ENCODE assay signal across 20 cellular contexts in genomic region chr12:79841878-79842265, GRCh38.
DNase-seq lines count a peak whose midpoint lies in the region; ATAC-seq, FAIRE-seq and TF ChIP-seq lines count a peak whose summit lies in the region.
"Had no signal": no experiment of that assay in that cellular context is flagged by ENCODE, and none has a peak within 500 bp of the region (broad histone marks: within the 10 kb centered on the region; RNA-seq: fewer than 3 reads in every experiment).

No MANE protein-coding gene starts in this region.

- H3K27me3 ChIP-seq in CD8-positive, alpha-beta T cell (ENCODE audit: insufficient read depth, low read length), result no peaks in the 10 kb centered on the region
- H3K27me3 ChIP-seq in astrocyte (ENCODE audit: insufficient read depth, low read length), result no peaks in the 10 kb centered on the region
- H3K27me3 ChIP-seq: breast epithelium had no signal

- no peak overlapping the region for H3K4me2 ChIP-seq in astrocyte (ENCODE audit: low read length)

- H3K9ac ChIP-seq in astrocyte (ENCODE audit: low read length), result no peak overlapping the region

- peak overlapping the region; percentile 39 for H3K27ac Mint-ChIP-seq in CD8-positive, alpha-beta T cell
- H3K27ac Mint-ChIP-seq in astrocyte (ENCODE audit: unreplicated experiment), result peak overlapping the region; percentile 8
- peak overlapping the region; percentile 64 to 72 for H3K27ac Mint-ChIP-seq in natural killer cell
- H3K27ac Mint-ChIP-seq: progenitor cell of endocrine pancreas; stimulated activated naive B cell treated with anti-CD40 and anti-IgM and Interleukin-4, amounts not matched to agents 10 μg/mL and 1 μg/mL and 100 μg/mL, for 72 hours had no signal

- H3K9me3 ChIP-seq in CD8-positive, alpha-beta T cell (ENCODE audit: low read length), result no peaks in the 10 kb centered on the region
- H3K9me3 ChIP-seq in astrocyte (ENCODE audit: insufficient read depth, low read depth, low read length), result peaks cover 10% of the 10 kb centered on the region

- FAIRE-seq in astrocyte (lab: Jason Lieb, UNC), result no peak

- POLR2A ChIA-PET in CD8-positive, alpha-beta T cell (lab: Charles Lee), result interaction anchor here (0.6 kb wide), 1 partner anchor 255 kb away, joined by 3 read pairs; no protein-coding TSS in a partner anchor
- POLR2A ChIA-PET in RWPE1 (lab: Yijun Ruan, JAX; ENCODE audit: low non-redundant PET), result no interaction called here

- H3K36me3 ChIP-seq in CD8-positive, alpha-beta T cell (ENCODE audit: insufficient read depth, low read length), result peaks cover 14% of the 10 kb centered on the region
- peaks cover 16% of the 10 kb centered on the region for H3K36me3 ChIP-seq in astrocyte (ENCODE audit: insufficient read depth, low read length)
- H3K36me3 ChIP-seq: breast epithelium had no signal

- peaks cover 67% of the 10 kb centered on the region for H3K36me3 Mint-ChIP-seq in CD8-positive, alpha-beta T cell
- H3K36me3 Mint-ChIP-seq in astrocyte (ENCODE audit: low read depth, unreplicated experiment) (peaks cover 23% of the 10 kb centered on the region), natural killer cell (peaks cover 16% of the 10 kb centered on the region)

- peaks cover 53% of the 10 kb centered on the region for H4K20me1 ChIP-seq in astrocyte (ENCODE audit: insufficient read depth, low read length)

- no peaks in the 10 kb centered on the region for H3K27me3 Mint-ChIP-seq in CD8-positive, alpha-beta T cell (ENCODE audit: low read depth)
- H3K27me3 Mint-ChIP-seq in astrocyte (ENCODE audit: low read depth, unreplicated experiment) (no peaks in the 10 kb centered on the region), natural killer cell (ENCODE audit: low read depth in 2 of 2) (no peaks in the 10 kb centered on the region)
- H3K27me3 Mint-ChIP-seq: progenitor cell of endocrine pancreas; stimulated activated naive B cell treated with anti-CD40 and anti-IgM and Interleukin-4, amounts not matched to agents 10 μg/mL and 1 μg/mL and 100 μg/mL, for 72 hours had no signal

- H3K4me3 Mint-ChIP-seq in CD8-positive, alpha-beta T cell, result no peak overlapping the region
- H3K4me3 Mint-ChIP-seq in astrocyte (ENCODE audit: unreplicated experiment), result no peak overlapping the region
- peak overlapping the region; percentile 2 for H3K4me3 Mint-ChIP-seq in natural killer cell
- H3K4me3 Mint-ChIP-seq: neural crest cell; stimulated activated naive B cell treated with anti-CD40 and anti-IgM and Interleukin-4, amounts not matched to agents 10 μg/mL and 1 μg/mL and 100 μg/mL, for 72 hours had no signal

- DNase-seq in CD8-positive, alpha-beta T cell, result no peak
- no peak for DNase-seq in astrocyte (ENCODE audit: low read depth)
- no peak for DNase-seq in natural killer cell
- DNase-seq in RWPE1 (ENCODE audit: low spot score), result no peak
- no peak for DNase-seq in NCI-H2227 treated with DMSO at 0.1 percent for 48 hours (lab: John Stamatoyannopoulos, UW)
- no peak for DNase-seq in D341Med (ENCODE audit: low spot score)
- DNase-seq: activated CD4-positive, alpha-beta T cell treated with anti-CD3 and anti-CD28 coated beads for 48 hours; activated gamma-delta T cell treated with Interleukin-2 at 50 U/mL for 16 hours; cortex of kidney; head of caudate nucleus; left colon; NCI-H1105 treated with DMSO at 0.1 percent for 48 hours; NCI-H2081 treated with DMSO at 0.1 percent for 48 hours; NCI-H446 treated with DMSO at 0.1 percent for 48 hours; SIG-M5; stimulated activated naive B cell treated with anti-CD40 and anti-IgM and Interleukin-4, amounts not matched to agents 10 μg/mL and 1 μg/mL and 100 μg/mL, for 72 hours had no signal

- peaks cover 51% of the 10 kb centered on the region for H3K4me1 Mint-ChIP-seq in CD8-positive, alpha-beta T cell (ENCODE audit: low read depth)
- H3K4me1 Mint-ChIP-seq in astrocyte (ENCODE audit: low read depth, unreplicated experiment) (peaks cover 21% of the 10 kb centered on the region), natural killer cell (peaks cover 57 to 60% of the 10 kb centered on the region in 2 donors)
- H3K4me1 Mint-ChIP-seq: stimulated activated naive B cell treated with anti-CD40 and anti-IgM and Interleukin-4, amounts not matched to agents 10 μg/mL and 1 μg/mL and 100 μg/mL, for 72 hours had no signal

- peaks cover 18% of the 10 kb centered on the region for H3K9me3 Mint-ChIP-seq in CD8-positive, alpha-beta T cell
- H3K9me3 Mint-ChIP-seq in astrocyte (ENCODE audit: unreplicated experiment) (peaks cover 12% of the 10 kb centered on the region), natural killer cell (no peaks in the 10 kb centered on the region)

- intact Hi-C loops in CD8-positive, alpha-beta T cell (cut with DNase I, micrococcal nuclease), result no loop called here
- intact Hi-C loops in natural killer cell (cut with micrococcal nuclease), result no loop called here

- no peak overlapping the region for H3K4me3 ChIP-seq in CD8-positive, alpha-beta T cell (ENCODE audit: low read depth, low read length)
- no peak overlapping the region for H3K4me3 ChIP-seq in astrocyte (ENCODE audit: insufficient read depth, low read depth, low read length)
- H3K4me3 ChIP-seq: breast epithelium had no signal

- no peak overlapping the region for H2AFZ ChIP-seq in astrocyte (ENCODE audit: low read depth, low read length)

- H3K79me2 ChIP-seq in astrocyte (ENCODE audit: insufficient read depth, low read length), result peaks cover 87% of the 10 kb centered on the region

- no peak for TF ChIP-seq CTCF in CD8-positive, alpha-beta T cell (IDR thresholded peaks at IDR 0.05)
- no peak for TF ChIP-seq CTCF in astrocyte (IDR thresholded peaks at IDR 0.05; ENCODE audit: insufficient read depth, low read depth, low read length)
- no peak for TF ChIP-seq CTCF in natural killer cell (IDR thresholded peaks at IDR 0.05)
- TF ChIP-seq CTCF in RWPE1 (conservative IDR thresholded peaks at IDR 0.05; ENCODE audit: low read depth), result no peak

- no peak overlapping the region for H3K27ac ChIP-seq in CD8-positive, alpha-beta T cell (ENCODE audit: low read depth, low read length)
- no peak overlapping the region for H3K27ac ChIP-seq in astrocyte (ENCODE audit: low read depth, low read length)
- H3K27ac ChIP-seq in RWPE1, result no peak overlapping the region
- H3K27ac ChIP-seq: breast epithelium had no signal

- peaks cover 5% of the 10 kb centered on the region for H3K4me1 ChIP-seq in CD8-positive, alpha-beta T cell (ENCODE audit: insufficient read depth, low read length)
- peaks cover 13% of the 10 kb centered on the region for H3K4me1 ChIP-seq in astrocyte (ENCODE audit: insufficient read depth, low read length)
- H3K4me1 ChIP-seq: breast epithelium had no signal

- ATAC-seq in CD8-positive, alpha-beta T cell, result no peak
- peak; percentile 49 for ATAC-seq in GM18868 (IDR thresholded peaks at IDR 0.05; ENCODE audit: unreplicated experiment)
- peak in 1 of 3 donors; percentile 21 for ATAC-seq in natural killer cell
- ATAC-seq: left colon; stimulated activated naive B cell treated with anti-CD40 and anti-IgM and Interleukin-4, amounts not matched to agents 10 μg/mL and 1 μg/mL and 100 μg/mL, for 72 hours had no signal

- CTCF ChIA-PET in CD8-positive, alpha-beta T cell (lab: Charles Lee), result no interaction called here
- CTCF ChIA-PET in RWPE1 (lab: Yijun Ruan, JAX), result no interaction called here

Comparison
In these comparisons a context has a peak if more than half of its experiments do, and no peak if none do; other contexts are left out.
1. H3K27ac Mint-ChIP-seq: peak in every context shown above with its lines; median percentile 68 in natural killer cell; 39 in CD8-positive, alpha-beta T cell; 8 in astrocyte.